ENCODE assay signal across 1 cellular context in the genomic region with DNA sequence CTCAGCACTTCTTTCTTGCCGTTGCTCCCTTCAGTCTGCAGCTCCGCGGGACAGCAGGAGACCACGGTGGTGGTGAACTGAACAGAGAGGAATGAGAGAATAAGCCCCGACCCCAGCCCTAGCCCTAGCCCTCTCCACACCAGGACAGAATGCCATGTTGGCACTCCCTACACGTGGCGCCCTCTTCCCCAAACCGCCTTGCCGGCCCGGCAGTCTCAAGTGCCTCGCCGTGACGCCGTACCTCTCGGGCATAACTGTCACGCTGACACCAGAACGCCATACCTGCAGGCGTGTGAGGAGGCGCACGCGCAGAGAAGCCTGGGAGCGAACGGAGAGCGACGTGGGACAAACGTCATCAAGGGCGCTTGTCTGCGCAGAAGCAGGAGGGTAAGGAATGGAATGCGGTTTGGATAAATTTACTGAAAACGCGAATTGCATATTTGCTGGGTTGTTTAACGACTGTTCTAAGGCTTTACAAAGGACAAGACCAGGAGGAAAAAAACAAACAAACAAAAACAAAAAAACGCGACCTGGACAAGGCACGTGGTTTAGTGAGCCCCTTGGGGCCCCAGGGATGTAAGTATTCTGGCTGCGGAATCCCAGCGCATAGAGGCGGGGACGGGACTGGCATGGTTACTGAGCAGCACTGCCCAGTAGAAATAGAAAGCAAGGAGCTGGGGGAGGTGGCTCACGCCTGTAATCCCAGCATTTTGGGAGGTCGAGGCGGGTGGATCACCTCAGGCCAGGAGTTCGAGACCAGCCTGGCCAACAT.
A peak's percentile ranks its signal among the peaks of the same experiment; 100 is the strongest.
TF ChIP-seq lines count a peak whose summit lies in the region.

A gene with protein sequence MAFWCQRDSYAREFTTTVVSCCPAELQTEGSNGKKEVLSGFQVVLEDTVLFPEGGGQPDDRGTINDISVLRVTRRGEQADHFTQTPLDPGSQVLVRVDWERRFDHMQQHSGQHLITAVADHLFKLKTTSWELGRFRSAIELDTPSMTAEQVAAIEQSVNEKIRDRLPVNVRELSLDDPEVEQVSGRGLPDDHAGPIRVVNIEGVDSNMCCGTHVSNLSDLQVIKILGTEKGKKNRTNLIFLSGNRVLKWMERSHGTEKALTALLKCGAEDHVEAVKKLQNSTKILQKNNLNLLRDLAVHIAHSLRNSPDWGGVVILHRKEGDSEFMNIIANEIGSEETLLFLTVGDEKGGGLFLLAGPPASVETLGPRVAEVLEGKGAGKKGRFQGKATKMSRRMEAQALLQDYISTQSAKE (minus strand): TSS at position 294 of the 772 bp plus-strand sequence. CDS start 14 bp downstream, at position 280.

TF ChIP-seq in H1, 55 proteins besides CTCF, POLR2A, EP300 and RAD21 (continues in another document):
- TF ChIP-seq, protein P1, sequence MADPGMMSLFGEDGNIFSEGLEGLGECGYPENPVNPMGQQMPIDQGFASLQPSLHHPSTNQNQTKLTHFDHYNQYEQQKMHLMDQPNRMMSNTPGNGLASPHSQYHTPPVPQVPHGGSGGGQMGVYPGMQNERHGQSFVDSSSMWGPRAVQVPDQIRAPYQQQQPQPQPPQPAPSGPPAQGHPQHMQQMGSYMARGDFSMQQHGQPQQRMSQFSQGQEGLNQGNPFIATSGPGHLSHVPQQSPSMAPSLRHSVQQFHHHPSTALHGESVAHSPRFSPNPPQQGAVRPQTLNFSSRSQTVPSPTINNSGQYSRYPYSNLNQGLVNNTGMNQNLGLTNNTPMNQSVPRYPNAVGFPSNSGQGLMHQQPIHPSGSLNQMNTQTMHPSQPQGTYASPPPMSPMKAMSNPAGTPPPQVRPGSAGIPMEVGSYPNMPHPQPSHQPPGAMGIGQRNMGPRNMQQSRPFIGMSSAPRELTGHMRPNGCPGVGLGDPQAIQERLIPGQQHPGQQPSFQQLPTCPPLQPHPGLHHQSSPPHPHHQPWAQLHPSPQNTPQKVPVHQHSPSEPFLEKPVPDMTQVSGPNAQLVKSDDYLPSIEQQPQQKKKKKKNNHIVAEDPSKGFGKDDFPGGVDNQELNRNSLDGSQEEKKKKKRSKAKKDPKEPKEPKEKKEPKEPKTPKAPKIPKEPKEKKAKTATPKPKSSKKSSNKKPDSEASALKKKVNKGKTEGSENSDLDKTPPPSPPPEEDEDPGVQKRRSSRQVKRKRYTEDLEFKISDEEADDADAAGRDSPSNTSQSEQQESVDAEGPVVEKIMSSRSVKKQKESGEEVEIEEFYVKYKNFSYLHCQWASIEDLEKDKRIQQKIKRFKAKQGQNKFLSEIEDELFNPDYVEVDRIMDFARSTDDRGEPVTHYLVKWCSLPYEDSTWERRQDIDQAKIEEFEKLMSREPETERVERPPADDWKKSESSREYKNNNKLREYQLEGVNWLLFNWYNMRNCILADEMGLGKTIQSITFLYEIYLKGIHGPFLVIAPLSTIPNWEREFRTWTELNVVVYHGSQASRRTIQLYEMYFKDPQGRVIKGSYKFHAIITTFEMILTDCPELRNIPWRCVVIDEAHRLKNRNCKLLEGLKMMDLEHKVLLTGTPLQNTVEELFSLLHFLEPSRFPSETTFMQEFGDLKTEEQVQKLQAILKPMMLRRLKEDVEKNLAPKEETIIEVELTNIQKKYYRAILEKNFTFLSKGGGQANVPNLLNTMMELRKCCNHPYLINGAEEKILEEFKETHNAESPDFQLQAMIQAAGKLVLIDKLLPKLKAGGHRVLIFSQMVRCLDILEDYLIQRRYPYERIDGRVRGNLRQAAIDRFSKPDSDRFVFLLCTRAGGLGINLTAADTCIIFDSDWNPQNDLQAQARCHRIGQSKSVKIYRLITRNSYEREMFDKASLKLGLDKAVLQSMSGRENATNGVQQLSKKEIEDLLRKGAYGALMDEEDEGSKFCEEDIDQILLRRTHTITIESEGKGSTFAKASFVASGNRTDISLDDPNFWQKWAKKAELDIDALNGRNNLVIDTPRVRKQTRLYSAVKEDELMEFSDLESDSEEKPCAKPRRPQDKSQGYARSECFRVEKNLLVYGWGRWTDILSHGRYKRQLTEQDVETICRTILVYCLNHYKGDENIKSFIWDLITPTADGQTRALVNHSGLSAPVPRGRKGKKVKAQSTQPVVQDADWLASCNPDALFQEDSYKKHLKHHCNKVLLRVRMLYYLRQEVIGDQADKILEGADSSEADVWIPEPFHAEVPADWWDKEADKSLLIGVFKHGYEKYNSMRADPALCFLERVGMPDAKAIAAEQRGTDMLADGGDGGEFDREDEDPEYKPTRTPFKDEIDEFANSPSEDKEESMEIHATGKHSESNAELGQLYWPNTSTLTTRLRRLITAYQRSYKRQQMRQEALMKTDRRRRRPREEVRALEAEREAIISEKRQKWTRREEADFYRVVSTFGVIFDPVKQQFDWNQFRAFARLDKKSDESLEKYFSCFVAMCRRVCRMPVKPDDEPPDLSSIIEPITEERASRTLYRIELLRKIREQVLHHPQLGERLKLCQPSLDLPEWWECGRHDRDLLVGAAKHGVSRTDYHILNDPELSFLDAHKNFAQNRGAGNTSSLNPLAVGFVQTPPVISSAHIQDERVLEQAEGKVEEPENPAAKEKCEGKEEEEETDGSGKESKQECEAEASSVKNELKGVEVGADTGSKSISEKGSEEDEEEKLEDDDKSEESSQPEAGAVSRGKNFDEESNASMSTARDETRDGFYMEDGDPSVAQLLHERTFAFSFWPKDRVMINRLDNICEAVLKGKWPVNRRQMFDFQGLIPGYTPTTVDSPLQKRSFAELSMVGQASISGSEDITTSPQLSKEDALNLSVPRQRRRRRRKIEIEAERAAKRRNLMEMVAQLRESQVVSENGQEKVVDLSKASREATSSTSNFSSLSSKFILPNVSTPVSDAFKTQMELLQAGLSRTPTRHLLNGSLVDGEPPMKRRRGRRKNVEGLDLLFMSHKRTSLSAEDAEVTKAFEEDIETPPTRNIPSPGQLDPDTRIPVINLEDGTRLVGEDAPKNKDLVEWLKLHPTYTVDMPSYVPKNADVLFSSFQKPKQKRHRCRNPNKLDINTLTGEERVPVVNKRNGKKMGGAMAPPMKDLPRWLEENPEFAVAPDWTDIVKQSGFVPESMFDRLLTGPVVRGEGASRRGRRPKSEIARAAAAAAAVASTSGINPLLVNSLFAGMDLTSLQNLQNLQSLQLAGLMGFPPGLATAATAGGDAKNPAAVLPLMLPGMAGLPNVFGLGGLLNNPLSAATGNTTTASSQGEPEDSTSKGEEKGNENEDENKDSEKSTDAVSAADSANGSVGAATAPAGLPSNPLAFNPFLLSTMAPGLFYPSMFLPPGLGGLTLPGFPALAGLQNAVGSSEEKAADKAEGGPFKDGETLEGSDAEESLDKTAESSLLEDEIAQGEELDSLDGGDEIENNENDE (IDR thresholded peaks at IDR 0.05; ENCODE audit: insufficient replicate concordance, low read length), result no peak
- TF ChIP-seq EZH2 (IDR thresholded peaks at IDR 0.05; ENCODE audit: low read depth, low read length, severe bottlenecking) (no peak), RXRA (IDR thresholded peaks at IDR 0.05; ENCODE audit: insufficient read depth, low read depth, low read length) (no peak), POU5F1 (IDR thresholded peaks at IDR 0.05; ENCODE audit: low read depth, low read length) (no peak), ZNF274 (IDR thresholded peaks at IDR 0.05; ENCODE audit: borderline replicate concordance, extremely low read depth, low read length) (no peak), CHD1 (IDR thresholded peaks at IDR 0.05; ENCODE audit: low read depth, low read length) (no peak), NANOG (IDR thresholded peaks at IDR 0.05; ENCODE audit: insufficient read depth, low read depth, low read length, poor library complexity, severe bottlenecking) (no peak), TEAD4 (IDR thresholded peaks at IDR 0.05; ENCODE audit: low read depth, low read length) (peak; percentile 64; the same call in 1 of the 2 replicates), FOSL1 (IDR thresholded peaks at IDR 0.05; ENCODE audit: insufficient read depth, low read depth, low read length) (no peak), RFX5 (IDR thresholded peaks at IDR 0.05; ENCODE audit: borderline replicate concordance, low read depth, low read length) (no peak), KDM1A (IDR thresholded peaks at IDR 0.05; ENCODE audit: borderline replicate concordance, low read length) (no peak), GABPA (IDR thresholded peaks at IDR 0.05; ENCODE audit: borderline replicate concordance, insufficient read depth, low read length) (no peak), GTF2F1 (IDR thresholded peaks at IDR 0.05; ENCODE audit: borderline replicate concordance, low read depth, low read length) (no peak), JUN (IDR thresholded peaks at IDR 0.05; ENCODE audit: low read depth, low read length) (no peak), EGR1 (IDR thresholded peaks at IDR 0.05; ENCODE audit: borderline replicate concordance, low read depth, low read length) (no peak), ATF3 (IDR thresholded peaks at IDR 0.05; ENCODE audit: insufficient read depth, low read depth, low read length) (no peak), CBX5 (IDR thresholded peaks at IDR 0.05; ENCODE audit: low read depth, low read length) (no peak), USF2 (IDR thresholded peaks at IDR 0.05; ENCODE audit: low read length) (no peak), TCF12 (IDR thresholded peaks at IDR 0.05; ENCODE audit: low read depth, low read length) (no peak), CBX8 (IDR thresholded peaks at IDR 0.05; ENCODE audit: borderline replicate concordance, low read depth, low read length) (no peak), POLR2AphosphoS5 (IDR thresholded peaks at IDR 0.05; ENCODE audit: low read depth, low read length) (peak; percentile 84; the same call in 1 of the 2 replicates), E2F6 (IDR thresholded peaks at IDR 0.05) (peak; percentile 46; the same call in 1 of the 2 replicates), SUZ12 (IDR thresholded peaks at IDR 0.05; ENCODE audit: low read length) (no peak), SP1 (IDR thresholded peaks at IDR 0.05; ENCODE audit: low read depth, low read length) (no peak), SIX5 (IDR thresholded peaks at IDR 0.05; ENCODE audit: low read depth, low read length) (no peak), BACH1 (IDR thresholded peaks at IDR 0.05; ENCODE audit: low read length) (no peak), SRF (IDR thresholded peaks at IDR 0.05; ENCODE audit: low read depth, low read length) (no peak), CREB1 (IDR thresholded peaks at IDR 0.05) (peak; percentile 97), BCL11A (IDR thresholded peaks at IDR 0.05; ENCODE audit: low read depth in 2 of 2, low read length in 2 of 2) (no peak), KDM4A (IDR thresholded peaks at IDR 0.05; ENCODE audit: low read depth, low read length, severe bottlenecking) (no peak), ASH2L (IDR thresholded peaks at IDR 0.05; ENCODE audit: low read length) (peak; percentile 79), RNF2 (IDR thresholded peaks at IDR 0.05; ENCODE audit: borderline replicate concordance, low read depth, low read length, missing control alignments, poor library complexity, severe bottlenecking) (no peak), TAF1 (IDR thresholded peaks at IDR 0.05; ENCODE audit: low read depth, low read length) (peak; percentile 71), BRCA1 (IDR thresholded peaks at IDR 0.05; ENCODE audit: low read depth, low read length) (no peak), TAF7 (optimal IDR thresholded peaks at IDR 0.05; ENCODE audit: borderline replicate concordance, low read depth, low read length) (peak; percentile 36), CHD2 (IDR thresholded peaks at IDR 0.05; ENCODE audit: low read length) (no peak), PHF8 (conservative IDR thresholded peaks at IDR 0.05; ENCODE audit: low read depth, low read length) (peak; percentile 63), RBBP5 (IDR thresholded peaks at IDR 0.05; ENCODE audit: borderline replicate concordance, low read depth, low read length) (no peak), CTBP2 (IDR thresholded peaks at IDR 0.05; ENCODE audit: borderline replicate concordance, insufficient read depth, insufficient read length, low read length) (no peak), JUND (IDR thresholded peaks at IDR 0.05; ENCODE audit: low read length) (no peak), SAP30 (IDR thresholded peaks at IDR 0.05; ENCODE audit: insufficient read depth, insufficient replicate concordance, low read length) (peak; percentile 99), ATF2 (IDR thresholded peaks at IDR 0.05; ENCODE audit: low read length) (peak; percentile 27; the same call in 1 of the 2 replicates), SIN3A (conservative IDR thresholded peaks at IDR 0.05 in 1 of 2, IDR thresholded peaks at IDR 0.05 in 1 of 2; ENCODE audit: low read depth in 1 of 2, low read length in 2 of 2) (peak; percentile 49 to 91), KDM5A (IDR thresholded peaks at IDR 0.05; ENCODE audit: low read length) (peak; percentile 62; the same call in 1 of the 2 replicates), CEBPB (IDR thresholded peaks at IDR 0.05; ENCODE audit: low read depth, low read length) (no peak), YY1 (IDR thresholded peaks at IDR 0.05; ENCODE audit: low read depth, low read length) (peak; percentile 83; the same call in 1 of the 2 replicates), NRF1 (IDR thresholded peaks at IDR 0.05; ENCODE audit: low read depth, low read length) (peak; percentile 76), SP2 (IDR thresholded peaks at IDR 0.05; ENCODE audit: low read length) (no peak), HDAC6 (IDR thresholded peaks at IDR 0.05; ENCODE audit: low read depth, low read length) (no peak), TBP (IDR thresholded peaks at IDR 0.05; ENCODE audit: low read depth, low read length) (0 out of 2 replicates have a peak, but pooled peaks have one; percentile 53)
- TF ChIP-seq, protein P2, sequence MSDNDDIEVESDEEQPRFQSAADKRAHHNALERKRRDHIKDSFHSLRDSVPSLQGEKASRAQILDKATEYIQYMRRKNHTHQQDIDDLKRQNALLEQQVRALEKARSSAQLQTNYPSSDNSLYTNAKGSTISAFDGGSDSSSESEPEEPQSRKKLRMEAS (IDR thresholded peaks at IDR 0.05), result peak; percentile 96
